In the genomic region with DNA sequence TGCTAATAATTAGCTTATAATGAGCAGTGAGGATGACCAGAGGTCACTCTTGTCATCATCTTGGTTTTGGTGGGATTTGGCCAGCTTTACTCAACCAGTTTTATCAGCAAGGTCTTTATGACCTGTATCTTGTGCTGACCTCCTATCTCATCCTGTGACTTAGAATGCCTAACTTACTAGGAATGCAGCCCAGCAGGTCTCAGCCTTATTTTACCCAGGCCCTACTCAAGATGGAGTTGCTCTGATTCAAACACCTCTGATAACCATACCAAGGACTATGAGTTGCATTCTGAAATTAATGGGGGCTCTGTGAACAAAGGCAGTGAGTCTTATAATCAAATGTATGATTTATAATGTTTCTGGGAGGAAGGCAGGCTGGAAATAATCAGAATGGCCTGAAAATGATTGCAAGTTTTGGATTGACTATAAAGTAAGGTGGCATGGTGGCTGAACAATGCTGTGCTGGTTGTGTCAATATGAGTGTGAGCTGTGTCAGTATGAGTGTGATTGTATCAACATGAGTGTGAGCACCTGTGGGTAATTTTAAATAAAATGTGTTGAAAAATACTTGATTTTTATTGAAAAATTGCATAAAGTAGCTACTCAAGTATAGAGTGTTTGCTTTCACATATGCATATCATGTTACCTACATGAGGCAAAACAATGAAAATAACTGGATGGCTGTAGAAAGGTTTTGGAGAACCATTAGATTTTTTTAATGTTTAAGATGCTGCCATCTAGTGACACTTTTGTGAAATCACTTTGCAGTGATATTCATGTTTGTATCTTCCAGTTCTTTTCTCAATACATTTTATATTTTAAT, we compare ENCODE assay signal across 8 cellular contexts.
DNase-seq lines count a peak whose midpoint lies in the region; ATAC-seq and TF ChIP-seq lines count a peak whose summit lies in the region.

No MANE protein-coding gene starts in this region.

- DNase-seq in Ammon's horn (ENCODE audit: low spot score): peak; percentile 12
- peak; percentile 37 to 74 for DNase-seq in PC-9
- no peak for DNase-seq in esophagus squamous epithelium (lab: John Stamatoyannopoulos, UW)
- no peak for DNase-seq in smooth muscle cell (lab: John Stamatoyannopoulos, UW; ENCODE audit: unreplicated experiment)
- DNase-seq in gastrocnemius medialis: no peak
- no peak for DNase-seq in middle frontal gyrus (ENCODE audit: extremely low spot score, low spot score)

- BruUV-seq in PC-9 (replicated peaks; lab: Mats Ljungman, UMichigan): no TSS peak

- H2AFZ ChIP-seq in PC-9 (peak overlapping the region; percentile 58; the same call in 1 of the 2 replicates), smooth muscle cell (ENCODE audit: low read depth) (peak overlapping the region; percentile 51)

- peak overlapping the region; percentile 35 for H3K4me2 ChIP-seq in PC-9
- no peak overlapping the region for H3K4me2 ChIP-seq in smooth muscle cell

- no peaks in the 10 kb centered on the region for H3K27me3 ChIP-seq in PC-9 (ENCODE audit: insufficient read depth, low read depth)
- no peaks in the 10 kb centered on the region for H3K27me3 ChIP-seq in esophagus squamous epithelium
- H3K27me3 ChIP-seq in smooth muscle cell (ENCODE audit: low read depth): no peaks in the 10 kb centered on the region
- no peaks in the 10 kb centered on the region for H3K27me3 ChIP-seq in gastrocnemius medialis

- H3K27ac ChIP-seq in PC-9 (peak overlapping the region; percentile 73), esophagus squamous epithelium (no peak overlapping the region), smooth muscle cell (ENCODE audit: low read depth) (peak overlapping the region; percentile 26), gastrocnemius medialis (no peak overlapping the region)

- H3K9me3 ChIP-seq in PC-9 (ENCODE audit: insufficient read depth, low read depth) (peaks cover 34% of the 10 kb centered on the region; the same call in 1 of the 2 replicates), esophagus squamous epithelium (no peaks in the 10 kb centered on the region), smooth muscle cell (replicated peaks; ENCODE audit: low read depth) (no peaks in the 10 kb centered on the region), gastrocnemius medialis (no peaks in the 10 kb centered on the region)

- no peak overlapping the region for H3K9ac ChIP-seq in smooth muscle cell (ENCODE audit: low read depth)

- H3K4me3 ChIP-seq in PC-9: no peak overlapping the region
- no peak overlapping the region for H3K4me3 ChIP-seq in esophagus squamous epithelium
- H3K4me3 ChIP-seq in smooth muscle cell: no peak overlapping the region
- no peak overlapping the region for H3K4me3 ChIP-seq in gastrocnemius medialis

- POLR2A ChIA-PET in PC-9 (lab: Charles Lee; ENCODE audit: unreplicated experiment): interaction anchor here (0.6 to 0.7 kb wide), 3 partner anchors 21 to 106 kb away, joined by 3 to 9 read pairs (median 4); no protein-coding TSS in a partner anchor

- H3F3A ChIP-seq in PC-9 (ENCODE audit: insufficient read depth, low read depth) (peaks cover 14% of the 10 kb centered on the region), smooth muscle cell (ENCODE audit: low read depth) (no peaks in the 10 kb centered on the region)

- no peak for TF ChIP-seq POLR2A in esophagus squamous epithelium (IDR thresholded peaks at IDR 0.05)
- no peak for TF ChIP-seq POLR2A in gastrocnemius medialis (IDR thresholded peaks at IDR 0.05)

- intact Hi-C loops in PC-9 (cut with micrococcal nuclease; ENCODE audit: unreplicated experiment): loop anchor here (1.0 to 10.0 kb wide), 7 partner anchors 77 to 836 kb away; no protein-coding TSS in a partner anchor
- intact Hi-C loops in esophagus squamous epithelium (cut with DNase I): loop anchor here (10.0 kb wide), 1 partner anchor 96 kb away; no protein-coding TSS in a partner anchor
- intact Hi-C loops in gastrocnemius medialis (cut with DNase I; ENCODE audit: low total_unique reads): no loop called here

- no peaks in the 10 kb centered on the region for H3K9me2 ChIP-seq in PC-9 (ENCODE audit: insufficient read depth)

- CTCF ChIA-PET in PC-9 (lab: Charles Lee): interaction anchor here (1.1 to 1.4 kb wide), 4 partner anchors 100 to 338 kb away, joined by 3 to 5 read pairs (median 3); no protein-coding TSS in a partner anchor

- H4K20me1 ChIP-seq in PC-9 (ENCODE audit: insufficient read depth): no peaks in the 10 kb centered on the region
- H4K20me1 ChIP-seq in smooth muscle cell (ENCODE audit: low read depth): no peaks in the 10 kb centered on the region

- TF ChIP-seq CTCF in PC-9 (conservative IDR thresholded peaks at IDR 0.05) (peak; percentile 81), esophagus squamous epithelium (IDR thresholded peaks at IDR 0.05) (peak; percentile 23 to 67 (median 56)), smooth muscle cell (IDR thresholded peaks at IDR 0.05; ENCODE audit: borderline replicate concordance, insufficient read depth, poor library complexity, severe bottlenecking) (peak; percentile 64), gastrocnemius medialis (IDR thresholded peaks at IDR 0.05 in 4 of 5, conservative IDR thresholded peaks at IDR 0.05 in 1 of 5) (peak in 2 of 5 experiments; percentile 25 to 40)

- peaks cover 4% of the 10 kb centered on the region; the same call in 1 of the 2 replicates for H3K36me3 ChIP-seq in PC-9 (ENCODE audit: low read depth)
- no peaks in the 10 kb centered on the region for H3K36me3 ChIP-seq in esophagus squamous epithelium
- H3K36me3 ChIP-seq in smooth muscle cell (ENCODE audit: low read depth): no peaks in the 10 kb centered on the region
- H3K36me3 ChIP-seq in gastrocnemius medialis: no peaks in the 10 kb centered on the region

- peak; percentile 32 for ATAC-seq in GM18858 (IDR thresholded peaks at IDR 0.05; ENCODE audit: unreplicated experiment)
- ATAC-seq in HG03432 (IDR thresholded peaks at IDR 0.05; ENCODE audit: unreplicated experiment): peak; percentile 37
- no peak for ATAC-seq in gastrocnemius medialis

- H3K4me1 ChIP-seq in PC-9 (replicated peaks; ENCODE audit: insufficient read depth): peaks cover 32% of the 10 kb centered on the region
- H3K4me1 ChIP-seq in esophagus squamous epithelium: peaks cover 0 to 12% (median 8%) of the 10 kb centered on the region in 3 donors
- no peaks in the 10 kb centered on the region for H3K4me1 ChIP-seq in smooth muscle cell (ENCODE audit: low read depth)
- H3K4me1 ChIP-seq in gastrocnemius medialis: no peaks in the 10 kb centered on the region

- no peaks in the 10 kb centered on the region for H3K79me2 ChIP-seq in PC-9 (ENCODE audit: low read depth)
- H3K79me2 ChIP-seq in smooth muscle cell (ENCODE audit: low read depth): no peaks in the 10 kb centered on the region

- in situ Hi-C loops in gastrocnemius medialis (cut with MboI; ENCODE audit: low sequenced_read_pairs in 4 of 4): loop anchor here in 1 of 4 donors (25.0 kb wide), 1 partner anchor 293 kb away; no protein-coding TSS in a partner anchor

Comparison
In these comparisons a context has a peak if more than half of its experiments do, and no peak if none do; other contexts are left out.
1. DNase-seq: peak in Ammon's horn (single experiment) and PC-9 (2 of 2); none in esophagus squamous epithelium (single experiment), smooth muscle cell (single experiment), gastrocnemius medialis (0 of 2) and middle frontal gyrus (single experiment).
2. ATAC-seq: peak in GM18858 (single experiment) and HG03432 (single experiment); none in gastrocnemius medialis (0 of 2).
3. H3K27ac ChIP-seq: peak in PC-9 (single experiment) and smooth muscle cell (single experiment); none in esophagus squamous epithelium (0 of 4) and gastrocnemius medialis (0 of 4).